ENCODE assay signal across 8 cellular contexts in the genomic region with DNA sequence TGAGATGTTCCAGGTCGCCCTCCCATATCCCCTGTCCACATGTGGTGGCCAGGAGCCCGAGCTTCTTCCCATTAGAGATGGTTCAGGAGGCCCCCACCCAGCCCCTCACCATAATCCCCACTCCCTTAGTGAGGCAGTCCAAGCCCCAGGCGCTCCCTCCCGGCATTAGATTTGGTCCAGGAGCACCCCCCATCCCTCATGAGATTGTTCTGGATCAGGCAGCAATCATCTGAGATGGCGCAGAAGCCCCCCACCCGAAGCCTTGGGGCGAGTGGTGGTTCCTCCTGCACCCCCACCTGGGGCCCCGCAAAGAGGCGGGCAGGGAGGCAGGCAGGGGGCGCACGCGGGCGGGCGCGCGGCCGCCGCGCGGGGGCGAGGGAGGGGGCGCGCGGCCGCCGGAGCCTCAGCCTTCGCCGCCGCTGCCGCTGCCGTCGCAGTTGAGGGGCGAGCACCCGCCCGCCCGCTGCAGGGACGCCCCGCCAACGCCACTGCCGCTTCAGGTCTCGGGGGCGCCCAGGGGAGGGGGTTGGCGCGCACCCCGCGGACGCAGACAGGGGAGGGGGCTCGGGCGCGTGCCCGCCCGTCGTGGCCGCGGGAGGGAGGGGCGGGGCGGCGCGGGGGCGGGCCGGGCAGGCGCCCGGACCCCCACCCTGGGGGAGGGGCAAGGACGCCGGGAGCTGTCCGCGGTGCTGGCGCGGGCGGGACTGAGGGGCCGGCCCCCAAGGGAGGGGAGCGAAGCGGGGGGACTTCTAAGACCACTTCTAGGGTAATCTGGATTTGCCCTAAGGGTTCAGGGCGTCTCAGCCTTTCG. TPM values are rescaled to one million over a fixed set of nuclear protein-coding genes. Genes with fewer than 3 reads are reported as not detected.
DNase-seq lines count a peak whose midpoint lies in the region; ATAC-seq and TF ChIP-seq lines count a peak whose summit lies in the region.

No MANE protein-coding gene starts in this region.

- intact Hi-C loops in left ventricle myocardium inferior (cut with micrococcal nuclease): no loop called here
- intact Hi-C loops in cardiac septum (cut with DNase I): loop anchor here (5.0 kb wide), 1 partner anchor 107 kb away; no protein-coding TSS in a partner anchor

- peak overlapping the region; percentile 67 for H3K4me3 ChIP-seq in left ventricle myocardium inferior
- peak overlapping the region; percentile 86 for H3K4me3 ChIP-seq in trophoblast cell (ENCODE audit: low read depth, low read length)

- no peak for TF ChIP-seq CTCF in left ventricle myocardium inferior (IDR thresholded peaks at IDR 0.05; ENCODE audit: borderline replicate concordance)

- peaks cover 9% of the 10 kb centered on the region for H3K4me1 ChIP-seq in left ventricle myocardium inferior
- H3K4me1 ChIP-seq in trophoblast cell (ENCODE audit: control insufficient read depth in 1 of 2, insufficient read depth in 2 of 2, low read length in 2 of 2): peaks cover 0 to 10% of the 10 kb centered on the region in 2 experiments

- DNase-seq in left ventricle myocardium inferior (no peak), cardiac septum (ENCODE audit: low spot score) (no peak), SK-N-DZ (ENCODE audit: low spot score) (peak; percentile 26), ecto neural progenitor cell (ENCODE audit: low spot score) (peak; percentile 85), trophoblast cell (no peak), activated gamma-delta T cell (lab: John Stamatoyannopoulos, UW) (no peak)

- no peak overlapping the region for H2AK5ac ChIP-seq in trophoblast cell (ENCODE audit: low read length)

- H2AFZ ChIP-seq in trophoblast cell (ENCODE audit: insufficient read depth, low read length, poor library complexity): peak overlapping the region; percentile 56

- H4K12ac ChIP-seq in trophoblast cell (ENCODE audit: low read depth, low read length): peak overlapping the region; percentile 68

- peak overlapping the region; percentile 93 for H3K18ac ChIP-seq in trophoblast cell (ENCODE audit: low read length)

- H2BK120ac ChIP-seq in trophoblast cell (ENCODE audit: insufficient read depth, low read length, poor library complexity): peak overlapping the region; percentile 94

- H3K4ac ChIP-seq in trophoblast cell (ENCODE audit: low read depth, low read length): no peak overlapping the region

- H3K79me2 ChIP-seq in trophoblast cell (ENCODE audit: control insufficient read depth, insufficient read depth, low read length, poor library complexity): no peaks in the 10 kb centered on the region

- peak overlapping the region; percentile 66 for H3K4me2 ChIP-seq in trophoblast cell (ENCODE audit: low read length)

- peaks cover 2% of the 10 kb centered on the region for H3K79me1 ChIP-seq in trophoblast cell (ENCODE audit: low read length)

- no peak overlapping the region for H2BK12ac ChIP-seq in trophoblast cell (ENCODE audit: low read length)

- H3K27me3 ChIP-seq in left ventricle myocardium inferior (ENCODE audit: low read depth) (no peaks in the 10 kb centered on the region), trophoblast cell (ENCODE audit: insufficient read depth, low read length) (no peaks in the 10 kb centered on the region)

- peak overlapping the region; percentile 88 for H3K14ac ChIP-seq in trophoblast cell (ENCODE audit: low read length)

- H3K36me3 ChIP-seq in left ventricle myocardium inferior (peaks cover 5% of the 10 kb centered on the region), trophoblast cell (ENCODE audit: control insufficient read depth in 1 of 2, insufficient read depth in 2 of 2, low read length in 2 of 2) (no peaks in the 10 kb centered on the region)

- H4K91ac ChIP-seq in trophoblast cell (ENCODE audit: low read depth, low read length): peak overlapping the region; percentile 90

- peak overlapping the region; percentile 91 for H4K8ac ChIP-seq in trophoblast cell (ENCODE audit: low read depth, low read length)

- H3K9me3 ChIP-seq in left ventricle myocardium inferior (replicated peaks): peaks cover 9% of the 10 kb centered on the region
- peaks cover 2% of the 10 kb centered on the region for H3K9me3 ChIP-seq in trophoblast cell (ENCODE audit: insufficient read depth, low read depth, low read length)

- no peak overlapping the region for H3K9ac ChIP-seq in trophoblast cell (ENCODE audit: low read length)

- H2BK5ac ChIP-seq in trophoblast cell (ENCODE audit: low read depth, low read length, poor library complexity): peak overlapping the region; percentile 68

- H3K23ac ChIP-seq in trophoblast cell (ENCODE audit: low read length): no peak overlapping the region

- ATAC-seq in HG03520 (IDR thresholded peaks at IDR 0.05; ENCODE audit: unreplicated experiment) (no peak), GM21367 (IDR thresholded peaks at IDR 0.05; ENCODE audit: unreplicated experiment) (no peak)

- WGBS in trophoblast cell (ENCODE audit: extremely low coverage, insufficient coverage, insufficient read length): no CpG with 5 or more reads among the region's 75 CpGs

- no peak overlapping the region for H3K27ac ChIP-seq in left ventricle myocardium inferior (replicated peaks)
- no peak overlapping the region for H3K27ac ChIP-seq in trophoblast cell (ENCODE audit: low read depth, low read length)

RNA-seq across cellular contexts. Expression of a gene that starts 46.4 kb away (rescaled TPM):
- 14.8 TPM for total RNA-seq in left ventricle myocardium inferior
- total RNA-seq in cardiac septum: 28.6 TPM
- polyA plus RNA-seq in SK-N-DZ (2014; cell fraction: cytosol; rRNA removed): 58.1 and 70.1 TPM in 2 replicates
- 75.2 and 81.7 TPM in 2 replicates for polyA plus RNA-seq in SK-N-DZ (2014; cell fraction: nucleus; rRNA removed)
- 86.0 and 94.0 TPM in 2 replicates for polyA plus RNA-seq in trophoblast cell (2013)

Comparison
In these comparisons a context has a peak if more than half of its experiments do, and no peak if none do; other contexts are left out.
1. DNase-seq: peak in SK-N-DZ (single experiment) and ecto neural progenitor cell (single experiment); none in left ventricle myocardium inferior (single experiment), cardiac septum (single experiment), trophoblast cell (0 of 2) and activated gamma-delta T cell (single experiment).